ENCODE assay signal across 9 cellular contexts in the genomic region with DNA sequence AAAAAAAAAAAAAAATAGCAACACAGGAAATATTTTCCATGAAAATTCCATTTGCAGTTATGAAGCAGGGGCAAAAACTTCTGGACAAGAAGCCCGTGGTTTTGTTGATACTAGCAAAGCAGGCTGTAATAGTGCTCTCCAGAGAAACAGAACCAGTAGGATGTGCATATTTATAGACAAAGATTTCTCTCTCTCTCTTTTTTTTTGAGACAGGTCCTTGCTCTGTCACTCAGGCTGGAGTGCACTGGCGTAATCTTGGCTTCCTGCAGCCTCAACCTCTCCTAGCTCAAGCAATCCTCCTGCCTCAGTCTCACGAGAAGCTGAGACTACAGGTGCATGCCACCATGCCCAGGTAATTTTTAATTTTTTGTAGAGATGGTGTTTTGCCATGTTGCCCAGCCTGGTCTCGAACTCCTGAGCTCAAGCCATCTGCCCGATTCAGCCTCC.
DNase-seq lines count a peak whose midpoint lies in the region; ATAC-seq and TF ChIP-seq lines count a peak whose summit lies in the region.
"Had no signal": no experiment of that assay in that cellular context is flagged by ENCODE, and none has a peak within 500 bp of the region (broad histone marks: within the 10 kb centered on the region; RNA-seq: fewer than 3 reads in every experiment).

No MANE protein-coding gene starts in this region.

- no peaks in the 10 kb centered on the region for H3K27me3 ChIP-seq in body of pancreas
- no peaks in the 10 kb centered on the region for H3K27me3 ChIP-seq in mucosa of stomach (ENCODE audit: control insufficient read depth, insufficient read depth, low read length)
- H3K27me3 ChIP-seq: brain microvascular endothelial cell had no signal

- TF ChIP-seq POLR2A in body of pancreas (IDR thresholded peaks at IDR 0.05): no peak

- H3K9ac ChIP-seq in mucosa of stomach (ENCODE audit: low read length): peak overlapping the region; percentile 67

- no peak for TF ChIP-seq CTCF in body of pancreas (IDR thresholded peaks at IDR 0.05)

- no peaks in the 10 kb centered on the region for H3K9me3 ChIP-seq in body of pancreas
- no peaks in the 10 kb centered on the region for H3K9me3 ChIP-seq in mucosa of stomach (ENCODE audit: control insufficient read depth, low read length)

- 62 to 75% methylated on average over 5 of the region's 5 CpGs for WGBS in body of pancreas, 2 donors
- 51% methylated on average over 5 of the region's 5 CpGs for WGBS in urinary bladder

- H3K36me3 ChIP-seq in body of pancreas (replicated peaks in 1 of 2; ENCODE audit: insufficient read depth in 1 of 2, low read depth in 2 of 2) (no peaks in the 10 kb centered on the region), mucosa of stomach (ENCODE audit: control insufficient read depth, insufficient read depth, low read length) (no peaks in the 10 kb centered on the region), urinary bladder (ENCODE audit: insufficient read depth) (no peaks in the 10 kb centered on the region)
- H3K36me3 ChIP-seq: brain microvascular endothelial cell had no signal

- ATAC-seq in Right ventricle myocardium superior (ENCODE audit: poor library complexity) (peak; percentile 17), Right ventricle myocardium inferior (no peak), body of pancreas (no peak), HG03342 (IDR thresholded peaks at IDR 0.05; ENCODE audit: unreplicated experiment) (no peak), GM18498 (IDR thresholded peaks at IDR 0.05; ENCODE audit: unreplicated experiment) (no peak), GM18511 (IDR thresholded peaks at IDR 0.05; ENCODE audit: unreplicated experiment) (no peak)

- DNase-seq in Right ventricle myocardium superior (no peak), Right ventricle myocardium inferior (ENCODE audit: missing footprints) (no peak), body of pancreas (no peak)

- intact Hi-C loops in Right ventricle myocardium superior (cut with DNase I): loop anchor here (5.0 kb wide), 2 partner anchors 49 to 69 kb away; partner anchors contain the start of gene CHD2
- intact Hi-C loops in Right ventricle myocardium inferior (cut with DNase I): loop anchor here (1.0 to 5.0 kb wide), 2 partner anchors 49 to 69 kb away; partner anchors contain the start of gene CHD2
- intact Hi-C loops in body of pancreas (cut with DNase I): no loop called here

- H3K4me1 ChIP-seq in body of pancreas: peaks cover 41% of the 10 kb centered on the region
- peaks cover 31% of the 10 kb centered on the region for H3K4me1 ChIP-seq in mucosa of stomach (ENCODE audit: control insufficient read depth, insufficient read depth, low read length)
- no peaks in the 10 kb centered on the region for H3K4me1 ChIP-seq in urinary bladder (ENCODE audit: insufficient read depth)

- H3K4me3 ChIP-seq in body of pancreas: no peak overlapping the region
- no peak overlapping the region for H3K4me3 ChIP-seq in mucosa of stomach (ENCODE audit: low read length)
- H3K4me3 ChIP-seq in urinary bladder (ENCODE audit: low read depth, low read length): no peak overlapping the region

- peak overlapping the region; percentile 45 to 98 (median 92) for H3K27ac ChIP-seq in body of pancreas
- H3K27ac ChIP-seq in urinary bladder (ENCODE audit: low read depth): peak overlapping the region; percentile 88
